ENCODE assay signal across 32 cellular contexts in the genomic region with DNA sequence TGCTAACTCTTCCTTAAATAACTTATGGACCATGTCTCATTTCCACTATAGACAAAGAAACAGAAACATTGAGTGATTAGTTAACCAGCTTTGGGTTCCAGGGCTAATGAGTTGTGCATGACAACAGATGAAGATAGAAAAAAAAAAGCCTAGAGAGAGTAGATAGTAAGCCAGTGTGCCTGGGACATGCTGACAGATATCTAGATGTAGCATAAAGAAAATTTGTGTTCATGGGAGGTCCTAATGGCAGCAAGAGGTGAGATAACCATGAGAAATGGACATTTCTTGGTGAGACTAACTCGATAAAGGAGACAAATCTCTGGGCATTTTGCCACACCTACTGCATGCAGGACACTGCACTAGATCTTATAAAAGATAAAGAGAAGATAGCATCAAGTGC.
"Had no signal": no experiment of that assay in that cellular context is flagged by ENCODE, and none has a peak within 500 bp of the region (broad histone marks: within the 10 kb centered on the region; RNA-seq: fewer than 3 reads in every experiment).

No MANE protein-coding gene starts in this region.

- ATAC-seq: activated CD8-positive, alpha-beta T cell treated with anti-CD3 and anti-CD28 coated beads for 36 hours; activated naive CD4-positive, alpha-beta T cell treated with anti-CD3 and anti-CD28 coated beads, Interleukin-2, amount 50 U/mL, for 72 hours; activated T-cell treated with anti-CD3 and anti-CD28 coated beads, Interleukin-2, amount 50 U/mL, for 4 hours; activated T-cell treated with anti-CD3 and anti-CD28 coated beads, Interleukin-2, amount 50 U/mL, for 72 hours; activated T-helper 17 cell treated with anti-CD3 and anti-CD28 coated beads, Interleukin-2, amount 50 U/mL, for 72 hours; body of pancreas had no signal

- H3K4me3 Mint-ChIP-seq: activated B cell treated with CpG ODN at 0.5 μM for 24 hours; activated CD4-positive, alpha-beta memory T cell treated with anti-CD3 and anti-CD28 coated beads for 36 hours; activated CD8-positive, alpha-beta T cell treated with anti-CD3 and anti-CD28 coated beads for 36 hours; activated naive CD4-positive, alpha-beta T cell treated with anti-CD3 and anti-CD28 coated beads for 36 hours; activated naive CD8-positive, alpha-beta T cell treated with anti-CD3 and anti-CD28 coated beads for 36 hours; activated T-cell treated with anti-CD3 and anti-CD28 coated beads, Interleukin-2, amount 50 U/mL, for 4 hours; activated T-cell treated with anti-CD3 and anti-CD28 coated beads, Interleukin-2, amount 50 U/mL, for 72 hours; activated T-helper 1 cell treated with anti-CD3 and anti-CD28 coated beads, Interleukin-12 subunit alpha, Interleukin-12 subunit beta, Interleukin-2, Interleukin-4 antibody, amounts not matched to agents 30 ng/mL and 10 ng/mL and 1 ng/mL, durations not matched to agents 14 hours and 24 hours and 36 hours; activated T-helper 17 cell treated with anti-CD3 and anti-CD28 coated beads, Interleukin-2, amount 50 U/mL, for 72 hours; T-helper 1 cell treated with Interleukin-12 subunit alpha and Interleukin-12 subunit beta and Interleukin-4 antibody, amounts not matched to agents 30 μg/mL and 1 μg/mL, for 36 hours; T-helper 2 cell treated with Interferon-gamma antibody and Interleukin-4, amounts not matched to agents 5 μg/mL and 100 μg/mL, for 36 hours had no signal

- DNase-seq: activated B cell treated with CpG ODN at 0.5 μM for 24 hours; activated CD4-positive, alpha-beta memory T cell treated with anti-CD3 and anti-CD28 coated beads for 36 hours; activated CD4-positive, alpha-beta T cell treated with anti-CD3 and anti-CD28 coated beads for 4 hours; activated CD4-positive, alpha-beta T cell treated with anti-CD3 and anti-CD28 coated beads, Interleukin-2, amount 50 U/mL, for 1 hour; activated CD4-positive, alpha-beta T cell treated with anti-CD3 and anti-CD28 coated beads, Interleukin-2, amount 50 U/mL, for 4 hours; activated CD4-positive, CD25-positive, alpha-beta regulatory T cell treated with anti-CD3 and anti-CD28 coated beads, Interleukin-2, amount 50 U/mL, for 72 hours; activated CD8-positive, alpha-beta memory T cell treated with anti-CD3 and anti-CD28 coated beads, Interleukin-2, amount 50 U/mL, for 4 hours; activated CD8-positive, alpha-beta T cell treated with anti-CD3 and anti-CD28 coated beads for 36 hours; activated effector memory CD4-positive, alpha-beta T cell treated with anti-CD3 and anti-CD28 coated beads, Interleukin-2, amount 50 U/mL, for 16 hours; activated gamma-delta T cell treated with Interleukin-2 at 50 U/mL for 16 hours; activated naive CD4-positive, alpha-beta T cell; activated naive CD4-positive, alpha-beta T cell treated with anti-CD3 and anti-CD28 coated beads for 36 hours; activated naive CD4-positive, alpha-beta T cell treated with anti-CD3 and anti-CD28 coated beads, Interleukin-2, amount 50 U/mL, for 16 hours; activated naive CD8-positive, alpha-beta T cell treated with anti-CD3 and anti-CD28 coated beads for 36 hours; activated T-cell treated with anti-CD3 and anti-CD28 coated beads for 4 hours; activated T-cell treated with anti-CD3 and anti-CD28 coated beads, Interleukin-2, amount 50 U/mL, for 1 hour; activated T-cell treated with anti-CD3 and anti-CD28 coated beads, Interleukin-2, amount 50 U/mL, for 4 hours; activated T-cell treated with anti-CD3 and anti-CD28 coated beads, Interleukin-2, amount 50 U/mL, for 72 hours; adrenal gland; amniotic stem cell; aorta; body of pancreas; brain microvascular endothelial cell; central memory CD4-positive, alpha-beta T cell; T-helper 1 cell; T-helper 2 cell; T-helper 9 cell had no signal

- H3K27me3 Mint-ChIP-seq: activated B cell treated with CpG ODN at 0.5 μM for 24 hours; activated CD4-positive, alpha-beta memory T cell treated with anti-CD3 and anti-CD28 coated beads for 36 hours; activated CD8-positive, alpha-beta T cell treated with anti-CD3 and anti-CD28 coated beads for 36 hours; activated naive CD8-positive, alpha-beta T cell treated with anti-CD3 and anti-CD28 coated beads for 36 hours; activated T-helper 17 cell treated with anti-CD3 and anti-CD28 coated beads, Interleukin-2, amount 50 U/mL, for 72 hours had no signal

- H3K27ac Mint-ChIP-seq: activated B cell treated with CpG ODN at 0.5 μM for 24 hours; activated CD4-positive, alpha-beta memory T cell treated with anti-CD3 and anti-CD28 coated beads for 36 hours; activated CD8-positive, alpha-beta T cell treated with anti-CD3 and anti-CD28 coated beads for 36 hours; activated naive CD4-positive, alpha-beta T cell treated with anti-CD3 and anti-CD28 coated beads for 36 hours; activated naive CD8-positive, alpha-beta T cell treated with anti-CD3 and anti-CD28 coated beads for 36 hours; activated T-cell treated with anti-CD3 and anti-CD28 coated beads, Interleukin-2, amount 50 U/mL, for 72 hours; activated T-helper 1 cell treated with anti-CD3 and anti-CD28 coated beads, Interleukin-12 subunit alpha, Interleukin-12 subunit beta, Interleukin-2, Interleukin-4 antibody, amounts not matched to agents 30 ng/mL and 10 ng/mL and 1 ng/mL, durations not matched to agents 14 hours and 24 hours and 36 hours; activated T-helper 17 cell treated with anti-CD3 and anti-CD28 coated beads, Interleukin-2, amount 50 U/mL, for 72 hours; T-helper 1 cell treated with Interleukin-12 subunit alpha and Interleukin-12 subunit beta and Interleukin-4 antibody, amounts not matched to agents 30 μg/mL and 1 μg/mL, for 36 hours; T-helper 2 cell treated with Interferon-gamma antibody and Interleukin-4, amounts not matched to agents 5 μg/mL and 100 μg/mL, for 36 hours had no signal
